In genomic region chr12:749871-750270, GRCh38 we compare ENCODE assay signal across 10 cellular contexts. TPM values are rescaled to one million over a fixed set of nuclear protein-coding genes. Genes with fewer than 3 reads are reported as not detected.
DNase-seq lines count a peak whose midpoint lies in the region; ATAC-seq and TF ChIP-seq lines count a peak whose summit lies in the region.
"Had no signal": no experiment of that assay in that cellular context is flagged by ENCODE, and none has a peak within 500 bp of the region (broad histone marks: within the 10 kb centered on the region; RNA-seq: fewer than 3 reads in every experiment).

No MANE protein-coding gene starts in this region.

- no peak overlapping the region for H3K4me3 ChIP-seq in HL-60 (replicated peaks; ENCODE audit: insufficient read depth, low read length)
- no peak overlapping the region for H3K4me3 ChIP-seq in WERI-Rb-1 (ENCODE audit: low read depth, low read length)
- no peak overlapping the region for H3K4me3 ChIP-seq in adrenal gland
- no peak overlapping the region for H3K4me3 ChIP-seq in aorta (ENCODE audit: low read length in 2 of 2)

- H3K9me3 ChIP-seq in WERI-Rb-1 (ENCODE audit: severe bottlenecking) (no peaks in the 10 kb centered on the region), adrenal gland (replicated peaks in 1 of 3) (no peaks in the 10 kb centered on the region), aorta (ENCODE audit: control insufficient read depth, low read length) (no peaks in the 10 kb centered on the region)
- H3K9me3 ChIP-seq: prostate gland, tibial artery had no signal

- H3K4me1 Mint-ChIP-seq in nephron progenitor cell: peaks cover 8% of the 10 kb centered on the region

- H3K27me3 ChIP-seq in HL-60 (ENCODE audit: insufficient read depth, poor library complexity, severe bottlenecking) (no peaks in the 10 kb centered on the region), WERI-Rb-1 (ENCODE audit: insufficient read depth, low read depth, severe bottlenecking) (no peaks in the 10 kb centered on the region), adrenal gland (no peaks in the 10 kb centered on the region), aorta (ENCODE audit: control insufficient read depth in 1 of 2, insufficient read depth in 2 of 2, low read length in 1 of 2) (no peaks in the 10 kb centered on the region)
- H3K27me3 ChIP-seq: tibial artery had no signal

- no peak for ATAC-seq in aorta (ENCODE audit: low FRiP score)

- H3K36me3 ChIP-seq in WERI-Rb-1 (peaks cover 15% of the 10 kb centered on the region), adrenal gland (replicated peaks in 1 of 2) (no peaks in the 10 kb centered on the region), aorta (ENCODE audit: control insufficient read depth in 1 of 2, insufficient read depth in 2 of 2, low read length in 1 of 2) (no peaks in the 10 kb centered on the region)
- H3K36me3 ChIP-seq: prostate gland, tibial artery had no signal

- H3K4me3 Mint-ChIP-seq in nephron progenitor cell: peak overlapping the region; percentile 57

- no peak overlapping the region for H3K27ac Mint-ChIP-seq in nephron progenitor cell

- H3K27ac ChIP-seq in HL-60 (replicated peaks) (peak overlapping the region; percentile 92; the same call in 1 of the 2 replicates), WERI-Rb-1 (peak overlapping the region; percentile 97; the same call in 1 of the 2 replicates), adrenal gland (no peak overlapping the region), aorta (ENCODE audit: low read depth in 1 of 2, low read length in 2 of 2) (no peak overlapping the region)

- H3K36me3 Mint-ChIP-seq in nephron progenitor cell (ENCODE audit: low read depth): no peaks in the 10 kb centered on the region

- no peaks in the 10 kb centered on the region for H3K9me3 Mint-ChIP-seq in nephron progenitor cell

- no peak for TF ChIP-seq POLR2A in adrenal gland (IDR thresholded peaks at IDR 0.05)

- peaks cover 6 to 24% of the 10 kb centered on the region in 2 donors for H3K4me1 ChIP-seq in adrenal gland (replicated peaks in 1 of 2)
- no peaks in the 10 kb centered on the region for H3K4me1 ChIP-seq in aorta (ENCODE audit: control insufficient read depth in 1 of 2, insufficient read depth in 2 of 2, low read length in 2 of 2)

- TF ChIP-seq CTCF in HL-60 (IDR thresholded peaks at IDR 0.05; ENCODE audit: insufficient read depth, low read length) (no peak), WERI-Rb-1 (IDR thresholded peaks at IDR 0.05; ENCODE audit: low read depth, low read length) (no peak), nephron progenitor cell (IDR thresholded peaks at IDR 0.05) (no peak), adrenal gland (IDR thresholded peaks at IDR 0.05) (no peak), GM20000 (IDR thresholded peaks at IDR 0.05; ENCODE audit: extremely low read depth, missing control alignments) (no peak)

- intact Hi-C loops in adrenal gland (cut with DNase I): loop anchor here (5.0 to 10.0 kb wide), 6 partner anchors 65 to 205 kb away; no protein-coding TSS in a partner anchor
- intact Hi-C loops in aorta (cut with DNase I): loop anchor here (2.0 to 10.0 kb wide), 6 partner anchors 57 to 197 kb away; partner anchors contain the start of genes NINJ2 (in 1 of the 2) and RAD52 (in 1 of the 2)

- DNase-seq in DMS153 treated with DMSO at 0.1 percent for 48 hours (lab: John Stamatoyannopoulos, UW; ENCODE audit: unreplicated experiment): peak; percentile 30
- no peak for DNase-seq in HL-60 (ENCODE audit: low read depth in 1 of 2, low spot score in 1 of 2)
- DNase-seq in WERI-Rb-1: no peak
- DNase-seq in nephron progenitor cell: no peak
- no peak for DNase-seq in adrenal gland
- no peak for DNase-seq in RPMI8226
- DNase-seq in GM20000 (ENCODE audit: low spot score): no peak
- DNase-seq in aorta: no peak
- DNase-seq: tibial artery had no signal

- WGBS in adrenal gland, 4 donors: 82 to 90% (median 88%) methylated on average over 1 of the region's 1 CpG
- WGBS in aorta, 2 donors: 88 to 92% methylated on average over 1 of the region's 1 CpG

- peaks cover 7% of the 10 kb centered on the region for H3K27me3 Mint-ChIP-seq in nephron progenitor cell (ENCODE audit: low read depth, poor library complexity)

RNA-seq across cellular contexts. Expression of gene WNK1, which starts 2.5 kb away (rescaled TPM):
- 100 to 1,000 TPM; 115 to 315 (median 134) TPM for total RNA-seq in adrenal gland
- 10 to 100 TPM; 14.2 to 88.9 (median 28.5) TPM for polyA plus RNA-seq in adrenal gland
- total RNA-seq in aorta: 100 to 1,000 TPM; 182 to 226 TPM
- 10 to 100 TPM; 22.3 to 30.4 TPM for polyA plus RNA-seq in aorta

Comparison
In these comparisons a context has a peak if more than half of its experiments do, and no peak if none do; other contexts are left out.
1. H3K27ac ChIP-seq: peak in HL-60 (single experiment) and WERI-Rb-1 (single experiment); none in adrenal gland (0 of 5) and aorta (0 of 2).